In the genomic region with DNA sequence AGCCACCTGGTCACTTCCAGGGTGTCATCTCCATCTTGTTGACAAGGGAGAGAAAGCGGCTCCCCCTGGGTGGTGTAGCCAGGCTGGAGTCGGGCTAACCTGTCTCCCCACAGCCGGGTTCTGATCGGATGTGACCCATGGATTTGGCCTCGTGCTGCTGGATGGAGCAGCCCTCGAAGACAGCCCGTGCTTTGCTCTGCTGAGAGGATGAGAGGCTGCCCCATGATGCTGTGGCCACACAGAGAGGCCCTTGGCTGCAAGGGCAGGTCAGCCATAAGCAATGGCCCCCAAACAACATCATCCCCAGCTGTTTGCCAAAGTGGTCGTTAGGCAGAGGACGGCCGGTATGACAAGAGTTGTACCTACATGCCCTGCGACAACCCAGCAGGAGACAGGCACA, we compare ENCODE assay signal across 17 cellular contexts.
DNase-seq lines count a peak whose midpoint lies in the region; ATAC-seq and TF ChIP-seq lines count a peak whose summit lies in the region.
"Had no signal": no experiment of that assay in that cellular context is flagged by ENCODE, and none has a peak within 500 bp of the region (broad histone marks: within the 10 kb centered on the region; RNA-seq: fewer than 3 reads in every experiment).

No MANE protein-coding gene starts in this region.

- CTCF ChIA-PET in activated naive CD4-positive, alpha-beta T cell treated with anti-CD3 and anti-CD28 coated beads for 36 hours (lab: Charles Lee): no interaction called here

- H3K9me3 Mint-ChIP-seq in activated naive CD4-positive, alpha-beta T cell treated with anti-CD3 and anti-CD28 coated beads for 36 hours: no peaks in the 10 kb centered on the region
- H3K9me3 Mint-ChIP-seq in stimulated activated effector memory CD8-positive, alpha-beta T cell treated with anti-CD3 and anti-CD28 coated beads, Interleukin-12 subunit alpha, Interleukin-12 subunit beta, amount 100 ng/mL, for 72 hours: peaks cover 3% of the 10 kb centered on the region

- H3K9me3 ChIP-seq in mucosa of descending colon: no peaks in the 10 kb centered on the region
- H3K9me3 ChIP-seq: BLaER1 treated with 17β-estradiol and CSF1 and Interleukin-3, amounts not matched to agents 10 nM and 100 nM had no signal

- H3K36me3 ChIP-seq in mucosa of descending colon (ENCODE audit: low read depth): no peaks in the 10 kb centered on the region
- H3K36me3 ChIP-seq: BLaER1 treated with 17β-estradiol and CSF1 and Interleukin-3, amounts not matched to agents 10 nM and 100 nM had no signal

- intact Hi-C loops in activated naive CD4-positive, alpha-beta T cell treated with anti-CD3 and anti-CD28 coated beads for 36 hours (cut with micrococcal nuclease): no loop called here
- intact Hi-C loops in mucosa of descending colon (cut with DNase I, micrococcal nuclease): no loop called here

- H3K27ac ChIP-seq in coronary artery: no peak overlapping the region
- H3K27ac ChIP-seq: BLaER1 treated with 17β-estradiol and CSF1 and Interleukin-3, amounts not matched to agents 10 nM and 100 nM; PC-9 had no signal

- H3K4me3 Mint-ChIP-seq in activated naive CD4-positive, alpha-beta T cell treated with anti-CD3 and anti-CD28 coated beads for 36 hours: no peak overlapping the region
- no peak overlapping the region for H3K4me3 Mint-ChIP-seq in stimulated activated effector memory CD8-positive, alpha-beta T cell treated with anti-CD3 and anti-CD28 coated beads, Interleukin-12 subunit alpha, Interleukin-12 subunit beta, amount 100 ng/mL, for 72 hours
- H3K4me3 Mint-ChIP-seq: HFFc6 had no signal

- H3K4me1 Mint-ChIP-seq in activated naive CD4-positive, alpha-beta T cell treated with anti-CD3 and anti-CD28 coated beads for 36 hours (ENCODE audit: low read depth): no peaks in the 10 kb centered on the region
- no peaks in the 10 kb centered on the region for H3K4me1 Mint-ChIP-seq in stimulated activated effector memory CD8-positive, alpha-beta T cell treated with anti-CD3 and anti-CD28 coated beads, Interleukin-12 subunit alpha, Interleukin-12 subunit beta, amount 100 ng/mL, for 72 hours

- no peak overlapping the region for H3K27ac Mint-ChIP-seq in activated naive CD4-positive, alpha-beta T cell treated with anti-CD3 and anti-CD28 coated beads for 36 hours
- H3K27ac Mint-ChIP-seq in stimulated activated effector memory CD8-positive, alpha-beta T cell treated with anti-CD3 and anti-CD28 coated beads, Interleukin-12 subunit alpha, Interleukin-12 subunit beta, amount 100 ng/mL, for 72 hours: no peak overlapping the region
- H3K27ac Mint-ChIP-seq: HFFc6 had no signal

- H3K4me1 ChIP-seq in mucosa of descending colon (ENCODE audit: low read depth): no peaks in the 10 kb centered on the region

- DNase-seq in activated naive CD4-positive, alpha-beta T cell treated with anti-CD3 and anti-CD28 coated beads, Interleukin-2, amount 50 U/mL, for 16 hours: peak; percentile 3
- DNase-seq in activated naive CD4-positive, alpha-beta T cell treated with anti-CD3 and anti-CD28 coated beads for 36 hours: no peak
- DNase-seq in coronary artery (ENCODE audit: low spot score) (peak; percentile 35), mucosa of descending colon (peak in 2 of 3 donors; percentile 7 to 12), NCI-H2171 (lab: John Stamatoyannopoulos, UW) (no peak), KG1 (lab: John Stamatoyannopoulos, UW) (no peak)
- no peak for DNase-seq in stimulated activated effector memory CD8-positive, alpha-beta T cell treated with anti-CD3 and anti-CD28 coated beads, Interleukin-12 subunit alpha, Interleukin-12 subunit beta, amount 100 ng/mL, for 72 hours (ENCODE audit: low spot score in 2 of 2)
- DNase-seq: DMS79 treated with DMSO at 0.1 percent for 48 hours, HFFc6, KBM-7, NCI-H1436 treated with DMSO at 0.1 percent for 48 hours, NCI-H2081, NCI-H510A treated with DMSO at 0.1 percent for 48 hours, NCI-H82, PC-9 had no signal

- H3K36me3 Mint-ChIP-seq in activated naive CD4-positive, alpha-beta T cell treated with anti-CD3 and anti-CD28 coated beads for 36 hours (ENCODE audit: low read depth): no peaks in the 10 kb centered on the region
- no peaks in the 10 kb centered on the region for H3K36me3 Mint-ChIP-seq in stimulated activated effector memory CD8-positive, alpha-beta T cell treated with anti-CD3 and anti-CD28 coated beads, Interleukin-12 subunit alpha, Interleukin-12 subunit beta, amount 100 ng/mL, for 72 hours

- no peak for ATAC-seq in mucosa of descending colon
- ATAC-seq in stimulated activated effector memory CD8-positive, alpha-beta T cell treated with anti-CD3 and anti-CD28 coated beads, Interleukin-12 subunit alpha, Interleukin-12 subunit beta, amount 100 ng/mL, for 72 hours: peak; percentile 3
- ATAC-seq in activated CD4-positive, CD25-positive, alpha-beta regulatory T cell treated with anti-CD3 and anti-CD28 coated beads, Interleukin-2, amount 50 U/mL, for 24 hours: no peak

- no peak overlapping the region for H3K4me3 ChIP-seq in coronary artery
- no peak overlapping the region for H3K4me3 ChIP-seq in mucosa of descending colon
- H3K4me3 ChIP-seq: BLaER1 treated with 17β-estradiol and CSF1 and Interleukin-3, amounts not matched to agents 10 nM and 100 nM; PC-9 had no signal

- no peaks in the 10 kb centered on the region for H3K27me3 Mint-ChIP-seq in activated naive CD4-positive, alpha-beta T cell treated with anti-CD3 and anti-CD28 coated beads for 36 hours (ENCODE audit: low read depth)

- TF ChIP-seq CTCF in coronary artery (IDR thresholded peaks at IDR 0.05): no peak
- no peak for TF ChIP-seq CTCF in mucosa of descending colon (IDR thresholded peaks at IDR 0.05)

Comparison
In these comparisons a context has a peak if more than half of its experiments do, and no peak if none do; other contexts are left out.
1. DNase-seq: peak in activated naive CD4-positive, alpha-beta T cell treated with anti-CD3 and anti-CD28 coated beads, Interleukin-2, amount 50 U/mL, for 16 hours (single experiment), coronary artery (single experiment) and mucosa of descending colon (2 of 3); none in activated naive CD4-positive, alpha-beta T cell treated with anti-CD3 and anti-CD28 coated beads for 36 hours (single experiment), stimulated activated effector memory CD8-positive, alpha-beta T cell treated with anti-CD3 and anti-CD28 coated beads, Interleukin-12 subunit alpha, Interleukin-12 subunit beta, amount 100 ng/mL, for 72 hours (0 of 2), NCI-H2171 (single experiment) and KG1 (single experiment).